ENCODE assay signal across 23 cellular contexts in the genomic region with DNA sequence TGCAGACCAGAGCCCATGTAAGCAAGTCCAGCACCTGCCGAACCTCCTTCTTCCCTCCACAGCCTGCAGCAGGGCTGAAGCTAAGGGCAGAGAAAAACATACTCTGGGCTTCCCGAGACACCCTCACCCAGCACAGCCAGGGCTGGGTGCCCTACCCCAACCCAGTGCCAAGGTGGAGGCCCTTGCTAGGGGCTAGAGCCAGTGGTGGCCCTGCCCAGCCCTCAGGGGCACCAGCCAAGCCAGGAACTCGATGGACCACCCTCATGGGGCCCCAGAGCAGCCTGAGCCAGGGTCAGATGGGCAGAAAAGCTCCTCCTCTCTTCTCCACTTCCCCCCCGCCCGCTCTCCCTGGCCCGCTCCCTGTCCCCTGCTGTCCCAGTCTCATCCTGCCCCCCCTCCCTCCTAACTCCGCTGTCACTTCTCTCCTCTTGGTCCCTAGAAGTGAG. TPM values are rescaled to one million over a fixed set of nuclear protein-coding genes. Genes with fewer than 3 reads are reported as not detected.
DNase-seq lines count a peak whose midpoint lies in the region; ATAC-seq and TF ChIP-seq lines count a peak whose summit lies in the region.
"Had no signal": no experiment of that assay in that cellular context is flagged by ENCODE, and none has a peak within 500 bp of the region (broad histone marks: within the 10 kb centered on the region; RNA-seq: fewer than 3 reads in every experiment).

No MANE protein-coding gene starts in this region.

- H3K36me3 Mint-ChIP-seq in WTC11: peaks cover 2% of the 10 kb centered on the region; the same call in 1 of the 2 replicates
- H3K36me3 Mint-ChIP-seq in endodermal cell (ENCODE audit: low read depth): no peaks in the 10 kb centered on the region

- WGBS in endodermal cell (ENCODE audit: insufficient coverage in 1 of 2, insufficient read length in 1 of 2), 2 experiments: 62 to 70% methylated on average over 2 to 7 of the region's 7 CpGs
- WGBS in right cardiac atrium: 40% methylated on average over 7 of the region's 7 CpGs

- no peaks in the 10 kb centered on the region for H4K20me1 ChIP-seq in DND-41 (ENCODE audit: insufficient read depth, low read length)

- intact Hi-C loops in right cardiac atrium (cut with DNase I): no loop called here

- 0 out of 3 replicates have a peak, but pooled peaks have one; percentile 22 for ATAC-seq in DND-41 (ENCODE audit: insufficient read depth, low read depth)
- no peak for ATAC-seq in WTC11
- peak; percentile 4 for ATAC-seq in left lobe of liver
- no peak for ATAC-seq in GM18870 (IDR thresholded peaks at IDR 0.05; ENCODE audit: unreplicated experiment)
- ATAC-seq in right cardiac atrium: no peak
- ATAC-seq: activated CD8-positive, alpha-beta T cell treated with anti-CD3 and anti-CD28 coated beads, Interleukin-2, amount 10 ng/mL, durations not matched to agents 7 days and 5 days had no signal

- H3K4me3 ChIP-seq in DND-41 (ENCODE audit: low read depth in 1 of 2, low read length in 2 of 2): no peak overlapping the region
- no peak overlapping the region for H3K4me3 ChIP-seq in endodermal cell (ENCODE audit: low read length)
- H3K4me3 ChIP-seq in right cardiac atrium (ENCODE audit: low read length): no peak overlapping the region
- H3K4me3 ChIP-seq: lung, prostate gland had no signal

- no peaks in the 10 kb centered on the region for H3K36me3 ChIP-seq in DND-41 (ENCODE audit: insufficient read depth, low read length)
- H3K36me3 ChIP-seq in endodermal cell (ENCODE audit: control insufficient read depth, insufficient read depth, low read length): no peaks in the 10 kb centered on the region
- H3K36me3 ChIP-seq: BE2C, prostate gland had no signal

- peaks cover 28% of the 10 kb centered on the region for H3K4me1 Mint-ChIP-seq in WTC11
- no peaks in the 10 kb centered on the region for H3K4me1 Mint-ChIP-seq in endodermal cell

- no peak overlapping the region for H3K9ac ChIP-seq in DND-41 (ENCODE audit: low read depth, low read length)
- H3K9ac ChIP-seq in endodermal cell (ENCODE audit: extremely low read depth, low read length, poor library complexity, severe bottlenecking): no peak overlapping the region

- peaks cover 7% of the 10 kb centered on the region for H3K27me3 ChIP-seq in DND-41 (ENCODE audit: insufficient read depth, low read length, poor library complexity)
- peaks cover 80% of the 10 kb centered on the region for H3K27me3 ChIP-seq in endodermal cell (ENCODE audit: control insufficient read depth, insufficient read depth, low read length, poor library complexity, severe bottlenecking)
- H3K27me3 ChIP-seq in right cardiac atrium (ENCODE audit: control insufficient read depth, insufficient read depth): no peaks in the 10 kb centered on the region

- TF ChIP-seq CTCF in DND-41 (IDR thresholded peaks at IDR 0.05; ENCODE audit: borderline replicate concordance, extremely low read depth, low read length, poor library complexity, severe bottlenecking): no peak
- TF ChIP-seq CTCF in WTC11 (IDR thresholded peaks at IDR 0.05): no peak
- no peak for TF ChIP-seq CTCF in endodermal cell (conservative IDR thresholded peaks at IDR 0.05)

- DNase-seq in DND-41 (no peak), WTC11 (ENCODE audit: low spot score) (no peak), left lobe of liver (ENCODE audit: low spot score) (no peak), retina (peak; percentile 53), endodermal cell (no peak), right cardiac atrium (no peak)
- DNase-seq: activated CD8-positive, alpha-beta T cell treated with anti-CD3 and anti-CD28 coated beads, Interleukin-2, amount 10 ng/mL, durations not matched to agents 7 days and 5 days; activated gamma-delta T cell treated with Interleukin-2 at 50 U/mL for 16 hours; BE2C; GOT3; KG1; kidney; MM.1S; NCI-H1417; NCI-H2081; NCI-H2227 treated with DMSO at 0.1 percent for 48 hours; T-helper 1 cell had no signal

- no peak overlapping the region for H3K27ac ChIP-seq in DND-41 (ENCODE audit: low read length)
- H3K27ac ChIP-seq in endodermal cell (ENCODE audit: low read depth, low read length): no peak overlapping the region
- no peak overlapping the region for H3K27ac ChIP-seq in right cardiac atrium (ENCODE audit: low read length)
- H3K27ac ChIP-seq: epithelial cell of prostate, prostate gland, RWPE1 had no signal

- CTCF ChIA-PET in WTC11 (lab: Charles Lee): interaction anchor here (0.9 to 6.4 kb wide), 12 partner anchors 9 to 210 kb away, joined by 3 to 85 read pairs (median 23); a partner anchor contains a TSS

- H3K79me2 ChIP-seq in DND-41 (ENCODE audit: insufficient read depth, low read length): no peaks in the 10 kb centered on the region

- H2AFZ ChIP-seq in DND-41 (ENCODE audit: low read depth, low read length): no peak overlapping the region

- H3K27ac Mint-ChIP-seq in WTC11: no peak overlapping the region
- no peak overlapping the region for H3K27ac Mint-ChIP-seq in endodermal cell
- H3K27ac Mint-ChIP-seq: activated CD8-positive, alpha-beta T cell treated with anti-CD3 and anti-CD28 coated beads, Interleukin-2, amount 10 ng/mL, durations not matched to agents 7 days and 5 days; stimulated activated naive CD8-positive, alpha-beta T cell treated with anti-CD3 and anti-CD28 coated beads, Interleukin-15, Interleukin-2, amounts not matched to agents 100 ng/mL and 50 ng/mL, for 24 hours had no signal

- peak overlapping the region; percentile 67; the same call in 1 of the 2 replicates for H3K4me3 Mint-ChIP-seq in WTC11
- H3K4me3 Mint-ChIP-seq in endodermal cell: no peak overlapping the region
- H3K4me3 Mint-ChIP-seq: activated CD8-positive, alpha-beta T cell treated with anti-CD3 and anti-CD28 coated beads, Interleukin-2, amount 10 ng/mL, durations not matched to agents 7 days and 5 days; stimulated activated naive CD8-positive, alpha-beta T cell treated with anti-CD3 and anti-CD28 coated beads, Interleukin-15, Interleukin-2, amounts not matched to agents 100 ng/mL and 50 ng/mL, for 24 hours had no signal

- POLR2A ChIA-PET in WTC11 (lab: Charles Lee): no interaction called here

- H3K4me1 ChIP-seq in DND-41 (ENCODE audit: insufficient read depth, low read length) (no peaks in the 10 kb centered on the region), endodermal cell (ENCODE audit: control insufficient read depth, insufficient read depth, low read length) (no peaks in the 10 kb centered on the region), right cardiac atrium (ENCODE audit: control insufficient read depth, insufficient read depth, low read length) (no peaks in the 10 kb centered on the region)
- H3K4me1 ChIP-seq: BE2C, prostate gland had no signal

- H3K9me3 Mint-ChIP-seq in WTC11 (no peaks in the 10 kb centered on the region), endodermal cell (no peaks in the 10 kb centered on the region)
- H3K9me3 Mint-ChIP-seq: stimulated activated naive CD8-positive, alpha-beta T cell treated with anti-CD3 and anti-CD28 coated beads, Interleukin-15, Interleukin-2, amounts not matched to agents 100 ng/mL and 50 ng/mL, for 24 hours had no signal

- H3K27me3 Mint-ChIP-seq in WTC11 (ENCODE audit: low read depth) (no peaks in the 10 kb centered on the region; the same call in 1 of the 2 replicates), endodermal cell (ENCODE audit: insufficient read depth) (peaks cover 51% of the 10 kb centered on the region)

- H3K4me2 ChIP-seq in DND-41 (ENCODE audit: insufficient read depth, low read length): no peak overlapping the region

- H3K9me3 ChIP-seq in DND-41 (ENCODE audit: insufficient read depth, low read length, severe bottlenecking) (no peaks in the 10 kb centered on the region), endodermal cell (ENCODE audit: control insufficient read depth, low read length) (no peaks in the 10 kb centered on the region), right cardiac atrium (ENCODE audit: control insufficient read depth, low read length) (no peaks in the 10 kb centered on the region)
- H3K9me3 ChIP-seq: BE2C, prostate gland had no signal

TF ChIP-seq in WTC11, 78 proteins besides CTCF, POLR2A, EP300 and RAD21 (continues in another document):
- TF ChIP-seq, protein P1, sequence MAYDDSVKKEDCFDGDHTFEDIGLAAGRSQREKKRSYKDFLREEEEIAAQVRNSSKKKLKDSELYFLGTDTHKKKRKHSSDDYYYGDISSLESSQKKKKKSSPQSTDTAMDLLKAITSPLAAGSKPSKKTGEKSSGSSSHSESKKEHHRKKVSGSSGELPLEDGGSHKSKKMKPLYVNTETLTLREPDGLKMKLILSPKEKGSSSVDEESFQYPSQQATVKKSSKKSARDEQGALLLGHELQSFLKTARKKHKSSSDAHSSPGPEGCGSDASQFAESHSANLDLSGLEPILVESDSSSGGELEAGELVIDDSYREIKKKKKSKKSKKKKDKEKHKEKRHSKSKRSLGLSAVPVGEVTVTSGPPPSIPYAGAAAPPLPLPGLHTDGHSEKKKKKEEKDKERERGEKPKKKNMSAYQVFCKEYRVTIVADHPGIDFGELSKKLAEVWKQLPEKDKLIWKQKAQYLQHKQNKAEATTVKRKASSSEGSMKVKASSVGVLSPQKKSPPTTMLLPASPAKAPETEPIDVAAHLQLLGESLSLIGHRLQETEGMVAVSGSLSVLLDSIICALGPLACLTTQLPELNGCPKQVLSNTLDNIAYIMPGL (CRISPR knock-in tag; IDR thresholded peaks at IDR 0.05): no peak

RNA-seq across cellular contexts. Expression of a gene that starts 15.9 kb away (rescaled TPM):
- 19.5 to 26.1 TPM (median 22.6 TPM) in 3 replicates for total RNA-seq in WTC11 (2021)
- total RNA-seq in left lobe of liver: 2.1 TPM
- 10 to 100 TPM; 25.9 to 26.9 TPM for total RNA-seq in endodermal cell
- polyA plus RNA-seq in endodermal cell (2013, experiment 1 of 2): 39.9 TPM
- polyA plus RNA-seq in endodermal cell (2013, experiment 2 of 2): 30.2 TPM
- 1 to 10 TPM; 4.4 to 6.4 (median 5.1) TPM for total RNA-seq in right cardiac atrium
- 6.6 TPM for polyA plus RNA-seq in right cardiac atrium

RNA-seq across cellular contexts. Expression of a gene that starts 25.5 kb away (rescaled TPM):
- total RNA-seq in WTC11 (2021) (46.1 to 70.3 TPM (median 68.1 TPM) in 3 replicates), left lobe of liver (172 TPM), endodermal cell (10 to 100 TPM in 1 of 2 donors, 1 to 10 TPM in 1; 4.1 to 10.5 TPM), right cardiac atrium (1 to 10 TPM in 2 of 4 donors, under 1 TPM in 2; 0.37 to 1.7 (median 0.84) TPM)
- 4.7 TPM for polyA plus RNA-seq in endodermal cell (2013, experiment 1 of 2)
- 3.0 TPM for polyA plus RNA-seq in endodermal cell (2013, experiment 2 of 2)
- 0.23 TPM for polyA plus RNA-seq in right cardiac atrium

RNA-seq across cellular contexts. Expression of a gene that starts 30.3 kb away (rescaled TPM):
- total RNA-seq in WTC11 (2021): 1.9 to 2.7 TPM (median 1.9 TPM) in 3 replicates
- total RNA-seq in left lobe of liver: 0.13 TPM
- total RNA-seq in endodermal cell: not detected
- polyA plus RNA-seq in endodermal cell (2013, experiment 1 of 2): 0.46 TPM
- polyA plus RNA-seq in endodermal cell (2013, experiment 2 of 2): 0.04 TPM
- under 1 TPM in 1 of 4 donors, not detected in 3; 0.17 TPM for total RNA-seq in right cardiac atrium
- not detected for polyA plus RNA-seq in right cardiac atrium

RNA-seq across cellular contexts. Expression of a gene that starts 41.4 kb away (rescaled TPM):
- total RNA-seq in WTC11 (2021) (27.5 to 32.0 TPM (median 30.8 TPM) in 3 replicates), left lobe of liver (1.1 TPM), endodermal cell (10 to 100 TPM; 32.6 to 38.8 TPM), right cardiac atrium (1 to 10 TPM; 7.0 to 9.2 (median 8.5) TPM)
- polyA plus RNA-seq in endodermal cell (2013, experiment 1 of 2): 34.4 TPM
- polyA plus RNA-seq in endodermal cell (2013, experiment 2 of 2): 29.5 TPM
- 9.9 TPM for polyA plus RNA-seq in right cardiac atrium

RNA-seq across cellular contexts. Expression of a gene that starts 56.5 kb away (rescaled TPM):
- 133 to 151 TPM (median 137 TPM) in 3 replicates for total RNA-seq in WTC11 (2021)
- 13.2 TPM for total RNA-seq in left lobe of liver
- 10 to 100 TPM; 51.3 to 70.7 TPM for total RNA-seq in endodermal cell
- 87.9 TPM for polyA plus RNA-seq in endodermal cell (2013, experiment 1 of 2)
- polyA plus RNA-seq in endodermal cell (2013, experiment 2 of 2): 87.7 TPM
- 1 to 10 TPM; 5.9 to 9.5 (median 7.9) TPM for total RNA-seq in right cardiac atrium
- 7.5 TPM for polyA plus RNA-seq in right cardiac atrium

Comparison
In these comparisons a context has a peak if more than half of its experiments do, and no peak if none do; other contexts are left out.
1. ATAC-seq: peak in DND-41 (single experiment) and left lobe of liver (single experiment); none in WTC11 (single experiment), GM18870 (single experiment) and right cardiac atrium (0 of 2).